In the genomic region with DNA sequence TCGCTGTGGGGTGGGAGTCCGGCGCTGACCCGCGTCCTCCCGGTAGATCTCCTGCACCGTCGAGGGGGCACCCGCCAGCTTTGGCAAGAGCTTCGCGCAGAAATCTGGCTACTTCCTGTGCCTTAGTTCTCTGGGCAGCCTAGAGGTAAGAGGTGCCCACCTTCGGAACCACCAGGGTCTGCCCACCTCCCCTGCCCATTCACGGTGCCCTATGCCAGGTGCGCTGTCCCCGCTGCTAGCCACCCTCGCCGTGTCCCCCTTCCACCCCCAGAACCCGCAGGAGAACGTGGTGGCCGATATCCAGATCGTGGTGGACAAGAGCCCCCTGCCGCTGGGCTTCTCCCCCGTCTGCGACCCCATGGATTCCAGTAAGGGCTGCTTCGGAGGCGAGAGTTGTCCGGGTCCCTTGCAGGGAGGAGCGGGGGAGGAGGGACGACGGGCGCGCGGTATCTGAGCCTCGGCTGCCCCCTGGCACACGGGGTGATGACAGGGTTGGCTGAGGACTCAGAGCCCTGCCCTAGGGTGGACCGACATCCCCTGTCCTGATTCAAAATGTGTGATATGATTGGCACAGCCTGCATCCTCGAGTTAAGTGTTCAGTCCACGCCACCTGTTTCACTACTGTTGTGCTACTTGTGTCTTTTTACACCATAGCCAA, we compare ENCODE assay signal across 8 cellular contexts. TPM values are rescaled to one million over a fixed set of nuclear protein-coding genes. Genes with fewer than 3 reads are reported as not detected.
DNase-seq lines count a peak whose midpoint lies in the region; ATAC-seq and TF ChIP-seq lines count a peak whose summit lies in the region.

No MANE protein-coding gene starts in this region.

- no peaks in the 10 kb centered on the region for H3K9me2 ChIP-seq in SK-N-SH

- no peak for TF ChIP-seq POLR2A in lower leg skin (IDR thresholded peaks at IDR 0.05)

- 11% methylated on average over 7 of the region's 38 CpGs for WGBS in SK-N-SH (ENCODE audit: low lambda C conversion rate)
- 2 to 4% methylated on average over 23 to 27 of the region's 38 CpGs for WGBS in lower leg skin, 2 donors

- no peaks in the 10 kb centered on the region for H4K20me1 ChIP-seq in SK-N-SH (ENCODE audit: insufficient read depth)

- POLR2A ChIA-PET in SK-N-SH (lab: Yijun Ruan, JAX) = interaction anchor here (0.8 to 1.3 kb wide), 3 partner anchors 50 to 111 kb away, joined by 3 to 7 read pairs (median 4); a partner anchor contains a TSS

- peaks cover 7% of the 10 kb centered on the region for H3F3A ChIP-seq in SK-N-SH (replicated peaks; ENCODE audit: insufficient read depth)

- peaks cover 0 to 8% of the 10 kb centered on the region in 2 experiments; a peak in 1 of 4 replicates for H3K4me1 ChIP-seq in SK-N-SH (ENCODE audit: control insufficient read depth in 1 of 2, insufficient read depth in 2 of 2, low read depth in 1 of 2, low read length in 1 of 2)

- peaks cover 15% of the 10 kb centered on the region for H3K4me1 Mint-ChIP-seq in chondrocyte (ENCODE audit: low read depth)

- H2AFZ ChIP-seq in SK-N-SH (ENCODE audit: low read depth) = peak overlapping the region; percentile 97

- H3K36me3 ChIP-seq in SK-N-SH (replicated peaks in 1 of 2; ENCODE audit: control insufficient read depth in 1 of 2, insufficient read depth in 2 of 2, low read length in 1 of 2) = peaks cover 3 to 7% of the 10 kb centered on the region in 2 experiments

- H3K27ac ChIP-seq in SK-N-SH (ENCODE audit: low read depth in 2 of 2, low read length in 1 of 2) = peak overlapping the region; percentile 15 to 60; a peak in 3 of 4 replicates
- H3K27ac ChIP-seq in substantia nigra (ENCODE audit: low read depth, low read length, poor library complexity, severe bottlenecking) = peak overlapping the region; percentile 68

- H3K27me3 Mint-ChIP-seq in chondrocyte (ENCODE audit: low read depth) = peaks cover 9% of the 10 kb centered on the region

- H3K9me3 Mint-ChIP-seq in chondrocyte (ENCODE audit: low read depth) = no peaks in the 10 kb centered on the region

- H3K79me2 ChIP-seq in SK-N-SH (ENCODE audit: insufficient read depth) = no peaks in the 10 kb centered on the region

- peak overlapping the region; percentile 69 for H3K27ac Mint-ChIP-seq in chondrocyte (ENCODE audit: unreplicated experiment)

- H3K27me3 ChIP-seq in SK-N-SH (ENCODE audit: insufficient read depth) = no peaks in the 10 kb centered on the region

- peak overlapping the region; percentile 89 for H3K4me2 ChIP-seq in SK-N-SH

- H3K9ac ChIP-seq in SK-N-SH = peak overlapping the region; percentile 63

- peak; percentile 17 for DNase-seq in activated gamma-delta T cell treated with Interleukin-2 at 50 U/mL for 16 hours
- no peak for DNase-seq in activated gamma-delta T cell (lab: John Stamatoyannopoulos, UW)
- peak; percentile 85 for DNase-seq in SK-N-SH
- DNase-seq in chondrocyte (ENCODE audit: low spot score) = no peak
- peak; percentile 25 to 85 for DNase-seq in lower leg skin (ENCODE audit: low spot score in 2 of 2)
- DNase-seq in substantia nigra (lab: John Stamatoyannopoulos, UW) = peak in 11 of 49 donors; percentile 14 to 48 (median 32)
- no peak for DNase-seq in NAMALWA (ENCODE audit: low spot score)

- ATAC-seq in HG03097 (IDR thresholded peaks at IDR 0.05; ENCODE audit: low FRiP score, unreplicated experiment) = peak; percentile 23

- peak; percentile 50 for TF ChIP-seq RAD21 in SK-N-SH (IDR thresholded peaks at IDR 0.05; ENCODE audit: low read length)

- CTCF ChIA-PET in SK-N-SH (lab: Yijun Ruan, JAX) = interaction anchor here (0.7 to 2.9 kb wide), 6 partner anchors 8 to 45 kb away, joined by 3 to 11 read pairs (median 4); no protein-coding TSS in a partner anchor

- intact Hi-C loops in lower leg skin (cut with DNase I; ENCODE audit: low total_unique reads) = no loop called here

- H3K4me3 Mint-ChIP-seq in chondrocyte (ENCODE audit: unreplicated experiment) = peak overlapping the region; percentile 88

- TF ChIP-seq CTCF in SK-N-SH (IDR thresholded peaks at IDR 0.05) (0 out of 2 replicates have a peak, but pooled peaks have one; percentile 21), chondrocyte (IDR thresholded peaks at IDR 0.05) (peak; percentile 52), lower leg skin (IDR thresholded peaks at IDR 0.05) (no peak)

- H3K9me3 ChIP-seq in SK-N-SH = no peaks in the 10 kb centered on the region

- no peak for TF ChIP-seq EP300 in SK-N-SH (IDR thresholded peaks at IDR 0.05; ENCODE audit: borderline replicate concordance in 1 of 2, low read depth in 1 of 2, low read length in 1 of 2)

- no peaks in the 10 kb centered on the region for H3K36me3 Mint-ChIP-seq in chondrocyte (ENCODE audit: low read depth)

- H3K4me3 ChIP-seq in SK-N-SH (ENCODE audit: low read depth in 2 of 2, low read length in 1 of 2) (peak overlapping the region; percentile 75 to 78), lower leg skin (ENCODE audit: low read depth, poor library complexity, severe bottlenecking) (peak overlapping the region; percentile 56)

TF ChIP-seq in SK-N-SH, 30 proteins besides CTCF, POLR2A, EP300 and RAD21:
- TF ChIP-seq, protein P1, sequence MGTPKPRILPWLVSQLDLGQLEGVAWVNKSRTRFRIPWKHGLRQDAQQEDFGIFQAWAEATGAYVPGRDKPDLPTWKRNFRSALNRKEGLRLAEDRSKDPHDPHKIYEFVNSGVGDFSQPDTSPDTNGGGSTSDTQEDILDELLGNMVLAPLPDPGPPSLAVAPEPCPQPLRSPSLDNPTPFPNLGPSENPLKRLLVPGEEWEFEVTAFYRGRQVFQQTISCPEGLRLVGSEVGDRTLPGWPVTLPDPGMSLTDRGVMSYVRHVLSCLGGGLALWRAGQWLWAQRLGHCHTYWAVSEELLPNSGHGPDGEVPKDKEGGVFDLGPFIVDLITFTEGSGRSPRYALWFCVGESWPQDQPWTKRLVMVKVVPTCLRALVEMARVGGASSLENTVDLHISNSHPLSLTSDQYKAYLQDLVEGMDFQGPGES (IDR thresholded peaks at IDR 0.05; ENCODE audit: low read depth, low read length) = no peak
- TF ChIP-seq CHD2 (IDR thresholded peaks at IDR 0.05; ENCODE audit: low read length, partially characterized antibody) = no peak
- TF ChIP-seq SIN3A (IDR thresholded peaks at IDR 0.05; ENCODE audit: borderline replicate concordance, low read depth, low read length) = no peak
- peak; percentile 41; the same call in 1 of the 2 replicates for TF ChIP-seq SMC3 (IDR thresholded peaks at IDR 0.05; ENCODE audit: low read depth, low read length)
- TF ChIP-seq, protein P2, sequence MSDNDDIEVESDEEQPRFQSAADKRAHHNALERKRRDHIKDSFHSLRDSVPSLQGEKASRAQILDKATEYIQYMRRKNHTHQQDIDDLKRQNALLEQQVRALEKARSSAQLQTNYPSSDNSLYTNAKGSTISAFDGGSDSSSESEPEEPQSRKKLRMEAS (IDR thresholded peaks at IDR 0.05; ENCODE audit: low read depth) = 0 out of 2 replicates have a peak, but pooled peaks have one; percentile 23

RNA-seq across cellular contexts. Expression of a gene that starts 0.5 kb away (rescaled TPM):
- polyA plus RNA-seq in SK-N-SH (2012; rRNA removed) = 63.0 and 63.9 TPM in 2 replicates
- 24.9 and 43.9 TPM in 2 replicates for polyA plus RNA-seq in SK-N-SH (2012; cell fraction: cytosol; rRNA removed)
- polyA plus RNA-seq in SK-N-SH (2012; cell fraction: nucleus; rRNA removed) = 80.2 and 102 TPM in 2 replicates
- total RNA-seq in chondrocyte = 36.3 to 46.7 TPM (median 39.4 TPM) in 3 replicates
- total RNA-seq in lower leg skin = 10 to 100 TPM; 66.8 to 86.4 (median 75.6) TPM

RNA-seq across cellular contexts. Expression of a gene that starts 15.0 kb away (rescaled TPM):
- 5.7 and 5.9 TPM in 2 replicates for polyA plus RNA-seq in SK-N-SH (2012; rRNA removed)
- polyA plus RNA-seq in SK-N-SH (2012; cell fraction: cytosol; rRNA removed) = 4.8 and 6.0 TPM in 2 replicates
- polyA plus RNA-seq in SK-N-SH (2012; cell fraction: nucleus; rRNA removed) = 1.4 and 2.9 TPM in 2 replicates
- total RNA-seq in chondrocyte (not detected in 3 replicates), lower leg skin (10 to 100 TPM in 3 of 4 donors, 1 to 10 TPM in 1; 9.4 to 15.9 (median 12.5) TPM)

RNA-seq across cellular contexts. Expression of a gene that starts 26.4 kb away (rescaled TPM):
- polyA plus RNA-seq in SK-N-SH (2012; rRNA removed) = not detected in 2 replicates
- not detected in 2 replicates for polyA plus RNA-seq in SK-N-SH (2012; cell fraction: cytosol; rRNA removed)
- 0.08 TPM in 1 of 2 replicates, not detected in the other for polyA plus RNA-seq in SK-N-SH (2012; cell fraction: nucleus; rRNA removed)
- not detected in 3 replicates for total RNA-seq in chondrocyte
- not detected for total RNA-seq in lower leg skin

RNA-seq across cellular contexts. Expression of a gene that starts 28.1 kb away (rescaled TPM):
- 0.41 and 0.62 TPM in 2 replicates for polyA plus RNA-seq in SK-N-SH (2012; rRNA removed)
- 0.22 and 0.30 TPM in 2 replicates for polyA plus RNA-seq in SK-N-SH (2012; cell fraction: cytosol; rRNA removed)
- polyA plus RNA-seq in SK-N-SH (2012; cell fraction: nucleus; rRNA removed) = 0.56 and 0.60 TPM in 2 replicates
- total RNA-seq in chondrocyte (0.27 to 0.57 TPM (median 0.28 TPM) in 3 replicates), lower leg skin (1 to 10 TPM in 1 of 4 donors, under 1 TPM in 2, not detected in 1; 0.42 to 1.3 (median 0.61) TPM)

RNA-seq across cellular contexts. Expression of a gene that starts 40.3 kb away (rescaled TPM):
- not detected in 2 replicates for polyA plus RNA-seq in SK-N-SH (2012; rRNA removed)
- not detected in 2 replicates for polyA plus RNA-seq in SK-N-SH (2012; cell fraction: cytosol; rRNA removed)
- polyA plus RNA-seq in SK-N-SH (2012; cell fraction: nucleus; rRNA removed) = not detected in 2 replicates
- total RNA-seq in chondrocyte (not detected in 3 replicates), lower leg skin (not detected)

Comparison
In these comparisons a context has a peak if more than half of its experiments do, and no peak if none do; other contexts are left out.
1. DNase-seq: peak in activated gamma-delta T cell treated with Interleukin-2 at 50 U/mL for 16 hours (single experiment), SK-N-SH (single experiment) and lower leg skin (2 of 2); none in activated gamma-delta T cell (single experiment), chondrocyte (single experiment) and NAMALWA (single experiment).
2. CTCF ChIP-seq: peak in SK-N-SH (single experiment) and chondrocyte (single experiment); none in lower leg skin (0 of 3).